In genomic region chr6:8155259-8156012, GRCh38 we compare ENCODE assay signal across 30 cellular contexts.
"Had no signal": no experiment of that assay in that cellular context is flagged by ENCODE, and none has a peak within 500 bp of the region (broad histone marks: within the 10 kb centered on the region; RNA-seq: fewer than 3 reads in every experiment).

No MANE protein-coding gene starts in this region.

- H3K27ac ChIP-seq: brain microvascular endothelial cell, SJCRH30, SK-N-MC, WERI-Rb-1 had no signal

- H3K4me3 ChIP-seq: MG63, SJCRH30, SK-N-MC had no signal

- H3K4me1 ChIP-seq: SJCRH30 had no signal

- H3K27me3 Mint-ChIP-seq: activated naive CD4-positive, alpha-beta T cell treated with anti-CD3 and anti-CD28 coated beads, Interleukin-2, amount 10 ng/mL, durations not matched to agents 7 days and 5 days had no signal

- ATAC-seq: activated CD8-positive, alpha-beta T cell treated with anti-CD3 and anti-CD28 coated beads, Interleukin-2, amount 10 ng/mL, durations not matched to agents 7 days and 5 days had no signal

- H3K27ac Mint-ChIP-seq: activated CD4-positive, alpha-beta T cell treated with anti-CD3 and anti-CD28 coated beads, Interleukin-2, amount 10 ng/mL, durations not matched to agents 24 days and 14 days; activated CD8-positive, alpha-beta T cell treated with anti-CD3 and anti-CD28 coated beads, Interleukin-2, amount 10 ng/mL, durations not matched to agents 7 days and 5 days; activated naive CD4-positive, alpha-beta T cell treated with anti-CD3 and anti-CD28 coated beads, Interleukin-2, amount 10 ng/mL, durations not matched to agents 7 days and 5 days; activated naive CD8-positive, alpha-beta T cell; activated T-cell treated with anti-CD3 and anti-CD28 coated beads, Interleukin-2, amount 50 U/mL, for 24 hours; activated T-helper 2 cell treated with anti-CD3 and anti-CD28 coated beads, Interferon-gamma antibody, Interleukin-2, Interleukin-4, amounts not matched to agents 10 μg/mL and 5 μg/mL and 100 μg/mL, durations not matched to agents 14 hours and 24 hours and 36 hours had no signal

- H3K36me3 ChIP-seq: brain microvascular endothelial cell, MG63, SJCRH30, WERI-Rb-1 had no signal

- H3K9me3 Mint-ChIP-seq: activated CD4-positive, alpha-beta T cell treated with anti-CD3 and anti-CD28 coated beads, Interleukin-2, amount 10 ng/mL, durations not matched to agents 24 days and 14 days; activated naive CD4-positive, alpha-beta T cell treated with anti-CD3 and anti-CD28 coated beads, Interleukin-2, amount 10 ng/mL, durations not matched to agents 7 days and 5 days; activated T-cell treated with anti-CD3 and anti-CD28 coated beads, Interleukin-2, amount 50 U/mL, for 24 hours; activated T-helper 2 cell treated with anti-CD3 and anti-CD28 coated beads, Interferon-gamma antibody, Interleukin-2, Interleukin-4, amounts not matched to agents 10 μg/mL and 5 μg/mL and 100 μg/mL, durations not matched to agents 14 hours and 24 hours and 36 hours had no signal

- H3K4me1 Mint-ChIP-seq: activated CD4-positive, alpha-beta T cell treated with anti-CD3 and anti-CD28 coated beads, Interleukin-2, amount 10 ng/mL, durations not matched to agents 24 days and 14 days; activated naive CD4-positive, alpha-beta T cell treated with anti-CD3 and anti-CD28 coated beads, Interleukin-2, amount 10 ng/mL, durations not matched to agents 7 days and 5 days had no signal

- DNase-seq: activated CD4-positive, alpha-beta T cell treated with anti-CD3 and anti-CD28 coated beads, Interleukin-2, amount 10 ng/mL, durations not matched to agents 24 days and 14 days; activated CD4-positive, alpha-beta T cell treated with anti-CD3 and anti-CD28 coated beads, Interleukin-2, amount 50 U/mL, for 4 hours; activated CD8-positive, alpha-beta T cell treated with anti-CD3 and anti-CD28 coated beads, Interleukin-2, amount 10 ng/mL, durations not matched to agents 7 days and 5 days; activated gamma-delta T cell; activated naive CD4-positive, alpha-beta T cell treated with anti-CD3 and anti-CD28 coated beads, Interleukin-2, amount 10 ng/mL, durations not matched to agents 7 days and 5 days; activated T-cell treated with anti-CD3 and anti-CD28 coated beads, Interleukin-2, amount 50 U/mL, for 24 hours; amniotic stem cell; aorta; brain microvascular endothelial cell; central memory CD4-positive, alpha-beta T cell; MG63; NCI-H1048; NCI-H1105 treated with DMSO at 0.1 percent for 48 hours; NCI-H1436 treated with DMSO at 0.1 percent for 48 hours; NCI-H1694 treated with DMSO at 0.1 percent for 48 hours; NCI-H2029 treated with DMSO at 0.1 percent for 48 hours; NCI-H2107; NCI-H2171; NCI-H510A; NCI-H526; NCI-H748 treated with DMSO at 0.1 percent for 48 hours; NK-92 treated with Interleukin-12 subunit alpha and Interleukin-12 subunit beta, amount 100 ng/mL, for 24 hours; OCI-M1; SHP77; SJCRH30; T1000; WERI-Rb-1 had no signal

- H3K9me3 ChIP-seq: MG63, SJCRH30 had no signal

- H3K4me3 Mint-ChIP-seq: activated CD4-positive, alpha-beta T cell treated with anti-CD3 and anti-CD28 coated beads, Interleukin-2, amount 10 ng/mL, durations not matched to agents 24 days and 14 days; activated CD8-positive, alpha-beta T cell treated with anti-CD3 and anti-CD28 coated beads, Interleukin-2, amount 10 ng/mL, durations not matched to agents 7 days and 5 days; activated naive CD4-positive, alpha-beta T cell treated with anti-CD3 and anti-CD28 coated beads, Interleukin-2, amount 10 ng/mL, durations not matched to agents 7 days and 5 days; activated naive CD8-positive, alpha-beta T cell; activated T-cell treated with anti-CD3 and anti-CD28 coated beads, Interleukin-2, amount 50 U/mL, for 24 hours had no signal

- H3K36me3 Mint-ChIP-seq: activated naive CD4-positive, alpha-beta T cell treated with anti-CD3 and anti-CD28 coated beads, Interleukin-2, amount 10 ng/mL, durations not matched to agents 7 days and 5 days; activated naive CD8-positive, alpha-beta T cell had no signal

- H3K27me3 ChIP-seq: brain microvascular endothelial cell, MG63, SJCRH30 had no signal
